In the genomic region with DNA sequence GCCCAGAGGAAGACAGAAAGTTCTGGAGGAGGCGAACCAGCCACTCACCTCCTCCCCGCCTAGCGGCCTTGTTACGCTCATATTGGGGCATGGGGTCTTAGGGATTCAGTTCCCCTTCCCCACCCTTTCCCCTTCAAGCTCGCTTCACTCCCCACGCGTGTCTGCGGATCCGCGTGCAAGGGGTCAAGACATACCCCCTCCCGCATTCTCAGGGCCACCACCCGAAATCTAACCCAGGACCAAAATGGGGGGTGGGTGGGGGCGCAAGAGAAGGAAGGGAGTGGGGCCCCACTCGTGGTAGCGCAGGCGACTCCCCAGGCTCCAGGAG, we compare ENCODE assay signal across 14 cellular contexts. TPM values are rescaled to one million over a fixed set of nuclear protein-coding genes. Genes with fewer than 3 reads are reported as not detected.
DNase-seq lines count a peak whose midpoint lies in the region; ATAC-seq and TF ChIP-seq lines count a peak whose summit lies in the region.
"Had no signal": no experiment of that assay in that cellular context is flagged by ENCODE, and none has a peak within 500 bp of the region (broad histone marks: within the 10 kb centered on the region; RNA-seq: fewer than 3 reads in every experiment).

No MANE protein-coding gene starts in this region.

- TF ChIP-seq POLR2A in gastroesophageal sphincter (IDR thresholded peaks at IDR 0.05): no peak

- H3K27ac Mint-ChIP-seq in Caco-2 (ENCODE audit: unreplicated experiment): no peak overlapping the region
- H3K27ac Mint-ChIP-seq: activated CD4-positive, alpha-beta T cell treated with anti-CD3 and anti-CD28 coated beads, Interleukin-2, amount 10 ng/mL, durations not matched to agents 24 days and 14 days had no signal

- H3K4me1 ChIP-seq in Caco-2: 0 out of 2 replicates have a peak, but pooled peaks cover 4% of the 10 kb centered on the region
- no peaks in the 10 kb centered on the region; the same call in 1 of the 2 replicates for H3K4me1 ChIP-seq in HEK293 (ENCODE audit: control insufficient read depth, insufficient read depth, low read length)
- H3K4me1 ChIP-seq in gastroesophageal sphincter: peaks cover 0 to 70% (median 35%) of the 10 kb centered on the region in 3 donors
- H3K4me1 ChIP-seq: colonic mucosa had no signal

- peaks cover 17% of the 10 kb centered on the region for H3K4me1 Mint-ChIP-seq in Caco-2 (ENCODE audit: low read depth, unreplicated experiment)

- H3K79me2 ChIP-seq in neural cell (replicated peaks; ENCODE audit: insufficient read depth, low read length): no peaks in the 10 kb centered on the region

- no peaks in the 10 kb centered on the region for H3K9me2 ChIP-seq in neural cell (ENCODE audit: insufficient read depth, low read length)

- DNase-seq in Caco-2: no peak
- no peak for DNase-seq in dorsolateral prefrontal cortex
- no peak for DNase-seq in SIG-M5 (lab: John Stamatoyannopoulos, UW)
- no peak for DNase-seq in HuH-7 (ENCODE audit: low spot score)
- DNase-seq: activated CD4-positive, alpha-beta T cell treated with anti-CD3 and anti-CD28 coated beads, Interleukin-2, amount 10 ng/mL, durations not matched to agents 24 days and 14 days; colonic mucosa; GOT3; MV-4-11; NCI-H226 had no signal

- no TSS peak for BruUV-seq in Caco-2 (replicated peaks; lab: Mats Ljungman, UMichigan)

- CTCF ChIA-PET in Caco-2 (lab: Charles Lee) (no interaction called here), HEK293 (lab: Yijun Ruan, JAX) (no interaction called here)

- intact Hi-C loops in Caco-2 (cut with micrococcal nuclease; ENCODE audit: unreplicated experiment): no loop called here
- intact Hi-C loops in dorsolateral prefrontal cortex (cut with DNase I): loop anchor here in 1 of 2 donors (10.0 kb wide), 1 partner anchor 133 kb away; no protein-coding TSS in a partner anchor

- no peak for TF ChIP-seq EP300 in neural cell (conservative IDR thresholded peaks at IDR 0.05; ENCODE audit: poor library complexity, severe bottlenecking)
- TF ChIP-seq EP300 in gastroesophageal sphincter (IDR thresholded peaks at IDR 0.05): no peak

- no peaks in the 10 kb centered on the region for H4K20me1 ChIP-seq in neural cell (ENCODE audit: insufficient read depth)

- H3K27me3 ChIP-seq in Caco-2 (replicated peaks; ENCODE audit: control insufficient read depth, insufficient read depth, low read length) (peaks cover 7% of the 10 kb centered on the region), dorsolateral prefrontal cortex (peaks cover 0 to 89% (median 74%) of the 10 kb centered on the region in 45 donors), neural cell (ENCODE audit: insufficient read depth, low read depth, low read length) (peaks cover 87% of the 10 kb centered on the region), gastroesophageal sphincter (peaks cover 100% of the 10 kb centered on the region)

- H3K9me3 ChIP-seq in Caco-2 (no peaks in the 10 kb centered on the region), HEK293 (ENCODE audit: control insufficient read depth, insufficient read depth, low read depth, low read length) (no peaks in the 10 kb centered on the region), neural cell (ENCODE audit: low read length) (no peaks in the 10 kb centered on the region), gastroesophageal sphincter (no peaks in the 10 kb centered on the region)
- H3K9me3 ChIP-seq: colonic mucosa had no signal

- no peak overlapping the region for H2AFZ ChIP-seq in neural cell (ENCODE audit: low read depth, low read length)

- no peak for TF ChIP-seq RAD21 in neural cell (conservative IDR thresholded peaks at IDR 0.05)

- 0 to 10% methylated on average over 2 to 4 of the region's 16 CpGs for WGBS in gastroesophageal sphincter (ENCODE audit: low coverage in 1 of 2), 2 donors

- no peaks in the 10 kb centered on the region for H3K36me3 ChIP-seq in Caco-2 (ENCODE audit: control insufficient read depth, insufficient read depth, low read length)
- H3K36me3 ChIP-seq in HEK293 (ENCODE audit: control insufficient read depth in 2 of 2, insufficient read depth in 1 of 2, low read length in 2 of 2): no peaks in the 10 kb centered on the region
- H3K36me3 ChIP-seq in neural cell (ENCODE audit: insufficient read depth, low read length): no peaks in the 10 kb centered on the region
- no peaks in the 10 kb centered on the region for H3K36me3 ChIP-seq in gastroesophageal sphincter
- H3K36me3 ChIP-seq: colonic mucosa had no signal

- H3F3A ChIP-seq in neural cell (ENCODE audit: insufficient read depth, low read length, poor library complexity, severe bottlenecking): no peaks in the 10 kb centered on the region

- H3K27me3 Mint-ChIP-seq in Caco-2 (ENCODE audit: insufficient read depth, unreplicated experiment): peaks cover 42% of the 10 kb centered on the region

- H3K4me3 Mint-ChIP-seq in Caco-2 (ENCODE audit: unreplicated experiment): peak overlapping the region; percentile 58

- H3K4me3 ChIP-seq in Caco-2 (ENCODE audit: low read depth, low read length): no peak overlapping the region
- H3K4me3 ChIP-seq in HEK293 (ENCODE audit: low read depth, low read length): no peak overlapping the region
- peak overlapping the region; percentile 11 to 74 (median 53) for H3K4me3 ChIP-seq in dorsolateral prefrontal cortex
- peak overlapping the region; percentile 65 for H3K4me3 ChIP-seq in neural cell (ENCODE audit: low read length)
- peak overlapping the region in 1 of 2 donors; percentile 46 for H3K4me3 ChIP-seq in gastroesophageal sphincter
- H3K4me3 ChIP-seq: colonic mucosa had no signal

- H3K27ac ChIP-seq in HEK293 (ENCODE audit: extremely low read depth, low read depth, low read length) (no peak overlapping the region), dorsolateral prefrontal cortex (peak overlapping the region in 46 of 59 donors; percentile 22 to 83 (median 66)), neural cell (ENCODE audit: low read length) (no peak overlapping the region), gastroesophageal sphincter (no peak overlapping the region)
- H3K27ac ChIP-seq: colonic mucosa had no signal

- no peak for ATAC-seq in gastroesophageal sphincter

- H3K4me2 ChIP-seq in neural cell (ENCODE audit: low read length): no peak overlapping the region

- H3K9ac ChIP-seq in neural cell (ENCODE audit: low read length): no peak overlapping the region

- TF ChIP-seq CTCF in Caco-2 (IDR thresholded peaks at IDR 0.05; ENCODE audit: insufficient read depth in 1 of 2, low read depth in 1 of 2, low read length in 1 of 2, severe bottlenecking in 1 of 2, unreplicated experiment in 1 of 2) (no peak), HEK293 (tag by site-specific recombination; IDR thresholded peaks at IDR 0.05) (no peak), dorsolateral prefrontal cortex (IDR thresholded peaks at IDR 0.05 in 54 of 56, conservative IDR thresholded peaks at IDR 0.05 in 2 of 56; ENCODE audit: low read depth in 1 of 56, partially characterized antibody in 56 of 56) (no peak), neural cell (IDR thresholded peaks at IDR 0.05; ENCODE audit: poor library complexity, severe bottlenecking) (no peak), gastroesophageal sphincter (IDR thresholded peaks at IDR 0.05) (no peak)

- POLR2A ChIA-PET in Caco-2 (lab: Charles Lee): no interaction called here
- POLR2A ChIA-PET in HEK293 (lab: Yijun Ruan, JAX): no interaction called here

- no peaks in the 10 kb centered on the region for H3K36me3 Mint-ChIP-seq in Caco-2 (ENCODE audit: insufficient read depth, unreplicated experiment)

- H3K9me3 Mint-ChIP-seq in Caco-2 (ENCODE audit: unreplicated experiment): no peaks in the 10 kb centered on the region
- H3K9me3 Mint-ChIP-seq: activated CD4-positive, alpha-beta T cell treated with anti-CD3 and anti-CD28 coated beads, Interleukin-2, amount 10 ng/mL, durations not matched to agents 24 days and 14 days had no signal

TF ChIP-seq in HEK293, 187 proteins besides CTCF, POLR2A, EP300 and RAD21:
- TF ChIP-seq ZNF629 (tag by site-specific recombination; IDR thresholded peaks at IDR 0.05) (no peak), ZNF202 (tag by site-specific recombination; IDR thresholded peaks at IDR 0.05; ENCODE audit: borderline replicate concordance) (0 out of 2 replicates have a peak, but pooled peaks have one; percentile 0)

TF ChIP-seq in neural cell, 6 proteins besides CTCF, POLR2A, EP300 and RAD21:
- TF ChIP-seq, protein P1, sequence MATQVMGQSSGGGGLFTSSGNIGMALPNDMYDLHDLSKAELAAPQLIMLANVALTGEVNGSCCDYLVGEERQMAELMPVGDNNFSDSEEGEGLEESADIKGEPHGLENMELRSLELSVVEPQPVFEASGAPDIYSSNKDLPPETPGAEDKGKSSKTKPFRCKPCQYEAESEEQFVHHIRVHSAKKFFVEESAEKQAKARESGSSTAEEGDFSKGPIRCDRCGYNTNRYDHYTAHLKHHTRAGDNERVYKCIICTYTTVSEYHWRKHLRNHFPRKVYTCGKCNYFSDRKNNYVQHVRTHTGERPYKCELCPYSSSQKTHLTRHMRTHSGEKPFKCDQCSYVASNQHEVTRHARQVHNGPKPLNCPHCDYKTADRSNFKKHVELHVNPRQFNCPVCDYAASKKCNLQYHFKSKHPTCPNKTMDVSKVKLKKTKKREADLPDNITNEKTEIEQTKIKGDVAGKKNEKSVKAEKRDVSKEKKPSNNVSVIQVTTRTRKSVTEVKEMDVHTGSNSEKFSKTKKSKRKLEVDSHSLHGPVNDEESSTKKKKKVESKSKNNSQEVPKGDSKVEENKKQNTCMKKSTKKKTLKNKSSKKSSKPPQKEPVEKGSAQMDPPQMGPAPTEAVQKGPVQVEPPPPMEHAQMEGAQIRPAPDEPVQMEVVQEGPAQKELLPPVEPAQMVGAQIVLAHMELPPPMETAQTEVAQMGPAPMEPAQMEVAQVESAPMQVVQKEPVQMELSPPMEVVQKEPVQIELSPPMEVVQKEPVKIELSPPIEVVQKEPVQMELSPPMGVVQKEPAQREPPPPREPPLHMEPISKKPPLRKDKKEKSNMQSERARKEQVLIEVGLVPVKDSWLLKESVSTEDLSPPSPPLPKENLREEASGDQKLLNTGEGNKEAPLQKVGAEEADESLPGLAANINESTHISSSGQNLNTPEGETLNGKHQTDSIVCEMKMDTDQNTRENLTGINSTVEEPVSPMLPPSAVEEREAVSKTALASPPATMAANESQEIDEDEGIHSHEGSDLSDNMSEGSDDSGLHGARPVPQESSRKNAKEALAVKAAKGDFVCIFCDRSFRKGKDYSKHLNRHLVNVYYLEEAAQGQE (IDR thresholded peaks at IDR 0.05; ENCODE audit: borderline replicate concordance): no peak
- TF ChIP-seq MXI1 (conservative IDR thresholded peaks at IDR 0.05; ENCODE audit: poor library complexity, severe bottlenecking) (no peak), POLR2AphosphoS5 (IDR thresholded peaks at IDR 0.05) (no peak), EZH2 (IDR thresholded peaks at IDR 0.05; ENCODE audit: borderline replicate concordance, insufficient read depth, low read length, poor library complexity, severe bottlenecking) (no peak), TAF1 (IDR thresholded peaks at IDR 0.05; ENCODE audit: low read depth) (no peak), SMC3 (conservative IDR thresholded peaks at IDR 0.05; ENCODE audit: poor library complexity) (no peak)

RNA-seq across cellular contexts. Expression of a gene that starts 0.6 kb away (rescaled TPM):
- total RNA-seq in Caco-2 (2022) (not detected in 2 replicates), dorsolateral prefrontal cortex (10 to 100 TPM; 13.6 to 85.8 (median 33.3) TPM), gastroesophageal sphincter (not detected)
- 0.22 TPM in 1 of 2 replicates, not detected in the other for polyA plus RNA-seq in neural cell
- 0.49 and 1.4 TPM in 2 replicates for polyA minus RNA-seq in neural cell
- total RNA-seq: activated CD4-positive, alpha-beta T cell treated with anti-CD3 and anti-CD28 coated beads, Interleukin-2, amount 10 ng/mL, durations not matched to agents 24 days and 14 days; colonic mucosa; kidney epithelial cell; myocyte had no signal

Comparison
In these comparisons a context has a peak if more than half of its experiments do, and no peak if none do; other contexts are left out.
1. H3K4me3 ChIP-seq: peak in dorsolateral prefrontal cortex (59 of 59) and neural cell (single experiment); none in Caco-2 (single experiment) and HEK293 (single experiment).
2. H3K27ac ChIP-seq: peak in dorsolateral prefrontal cortex (46 of 59); none in HEK293 (single experiment), neural cell (single experiment) and gastroesophageal sphincter (0 of 4).
3. RNA of a gene that starts 0.6 kb away (total RNA-seq): 13.6 to 85.8 TPM in dorsolateral prefrontal cortex; not detected in Caco-2 and not detected in gastroesophageal sphincter; every median in the first group is over 10 times any median in the second.